Comparison of ENCODE assay signal across 8 cellular contexts in genomic region chr3:57078366-57079220, GRCh38. TPM values are rescaled to one million over a fixed set of nuclear protein-coding genes. Genes with fewer than 3 reads are reported as not detected.
A peak's percentile ranks its signal among the peaks of the same experiment; 100 is the strongest.
DNase-seq lines count a peak whose midpoint lies in the region; ATAC-seq, FAIRE-seq and TF ChIP-seq lines count a peak whose summit lies in the region.

No MANE protein-coding gene starts in this region.

- H3K9ac ChIP-seq in iPS-20b (ENCODE audit: low read depth, low read length), result peak overlapping the region; percentile 79; the same call in 1 of the 2 replicates

- H3K27me3 ChIP-seq in BJ (ENCODE audit: control insufficient read depth, insufficient read depth, low read length), result peaks cover 10% of the 10 kb centered on the region
- peaks cover 0 to 4% of the 10 kb centered on the region in 2 donors for H3K27me3 ChIP-seq in Peyer's patch
- H3K27me3 ChIP-seq in iPS-20b (ENCODE audit: insufficient read depth, low read length), result peaks cover 49% of the 10 kb centered on the region
- no peaks in the 10 kb centered on the region for H3K27me3 ChIP-seq in sigmoid colon

- no peak for TF ChIP-seq POLR2A in Peyer's patch (IDR thresholded peaks at IDR 0.05)
- no peak for TF ChIP-seq POLR2A in sigmoid colon (IDR thresholded peaks at IDR 0.05)

- no peaks in the 10 kb centered on the region for H3K36me3 Mint-ChIP-seq in MCF 10A (ENCODE audit: insufficient read depth, unreplicated experiment)

- DNase-seq in BJ (ENCODE audit: low read depth) (no peak), GM19239 (ENCODE audit: insufficient read length, low spot score) (peak; percentile 34), Peyer's patch (peak; percentile 43 to 68 (median 62)), MCF 10A (ENCODE audit: unreplicated experiment) (peak; percentile 33), sigmoid colon (peak; percentile 88), NCI-H524 treated with DMSO at 0.1 percent for 48 hours (lab: John Stamatoyannopoulos, UW) (no peak)

- peak overlapping the region; percentile 67 for H3K4me3 ChIP-seq in BJ (ENCODE audit: low read depth, low read length)
- peak overlapping the region; percentile 54 to 98 (median 66) for H3K4me3 ChIP-seq in Peyer's patch
- H3K4me3 ChIP-seq in iPS-20b (ENCODE audit: low read length), result peak overlapping the region; percentile 86
- peak overlapping the region; percentile 65 to 99 (median 88) for H3K4me3 ChIP-seq in sigmoid colon

- no peak for TF ChIP-seq EP300 in sigmoid colon (IDR thresholded peaks at IDR 0.05)

- H3K4me3 Mint-ChIP-seq in MCF 10A (ENCODE audit: unreplicated experiment), result peak overlapping the region; percentile 73

- H3K36me3 ChIP-seq in BJ (ENCODE audit: control insufficient read depth, insufficient read depth, low read length), result no peaks in the 10 kb centered on the region
- H3K36me3 ChIP-seq in Peyer's patch, result no peaks in the 10 kb centered on the region
- no peaks in the 10 kb centered on the region for H3K36me3 ChIP-seq in iPS-20b (ENCODE audit: insufficient read depth, low read depth, low read length)
- H3K36me3 ChIP-seq in sigmoid colon, result no peaks in the 10 kb centered on the region

- H3K27ac ChIP-seq in Peyer's patch (peak overlapping the region in 3 of 4 donors; percentile 21 to 65 (median 49)), iPS-20b (ENCODE audit: low read length) (no peak overlapping the region), sigmoid colon (peak overlapping the region; percentile 74 to 93 (median 83))

- H3K27ac Mint-ChIP-seq in MCF 10A (ENCODE audit: low read depth, unreplicated experiment), result no peak overlapping the region

- POLR2A ChIA-PET in BJ (lab: Charles Lee) (no interaction called here), MCF 10A (lab: Yijun Ruan, JAX) (interaction anchor here (0.6 to 3.3 kb wide), 7 partner anchors 10 to 396 kb away, joined by 3 to 28 read pairs (median 3); partner anchors contain the start of gene TASOR)

- H3K9me3 ChIP-seq in Peyer's patch (no peaks in the 10 kb centered on the region), iPS-20b (ENCODE audit: insufficient read depth, low read depth, low read length) (no peaks in the 10 kb centered on the region), sigmoid colon (no peaks in the 10 kb centered on the region)

- WGBS in sigmoid colon, 2 donors, result 0% methylated on average over 71 of the region's 71 CpGs

- CTCF ChIA-PET in BJ (lab: Yijun Ruan, JAX), result interaction anchor here (0.8 to 1.4 kb wide), 7 partner anchors 9 to 82 kb away, joined by 3 to 7 read pairs (median 3); no protein-coding TSS in a partner anchor
- CTCF ChIA-PET in MCF 10A (lab: Yijun Ruan, JAX), result interaction anchor here (0.7 to 2.6 kb wide), 7 partner anchors 21 to 97 kb away, joined by 3 to 14 read pairs (median 3); no protein-coding TSS in a partner anchor

- peak; percentile 20; the same call in 1 of the 2 replicates for TF ChIP-seq CTCF in BJ (IDR thresholded peaks at IDR 0.05; ENCODE audit: insufficient read depth, low read depth, low read length)
- peak in 1 of 6 experiments; percentile 5 for TF ChIP-seq CTCF in Peyer's patch (IDR thresholded peaks at IDR 0.05)
- TF ChIP-seq CTCF in MCF 10A (IDR thresholded peaks at IDR 0.05; ENCODE audit: unreplicated experiment), result no peak
- no peak for TF ChIP-seq CTCF in sigmoid colon (IDR thresholded peaks at IDR 0.05)

- H3K4me1 Mint-ChIP-seq in MCF 10A (ENCODE audit: insufficient read depth, unreplicated experiment), result peaks cover 5% of the 10 kb centered on the region

- no peaks in the 10 kb centered on the region for H3K9me3 Mint-ChIP-seq in MCF 10A (ENCODE audit: unreplicated experiment)

- ATAC-seq in GM21390 (IDR thresholded peaks at IDR 0.05; ENCODE audit: unreplicated experiment), result no peak

- intact Hi-C loops in MCF 10A (cut with micrococcal nuclease), result loop anchor here (2.0 to 10.0 kb wide), 2 partner anchors 84 to 374 kb away; no protein-coding TSS in a partner anchor
- intact Hi-C loops in sigmoid colon (cut with DNase I), result loop anchor here (2.0 kb wide), 2 partner anchors 70 to 84 kb away; no protein-coding TSS in a partner anchor

- H3K27me3 Mint-ChIP-seq in MCF 10A (ENCODE audit: insufficient read depth, unreplicated experiment), result no peaks in the 10 kb centered on the region

- BruUV-seq in MCF 10A (replicated peaks; lab: Mats Ljungman, UMichigan), result TSS peak; percentile 29

- no peak for FAIRE-seq in GM19239 (lab: Jason Lieb, UNC)

- H3K4me1 ChIP-seq in Peyer's patch (peaks cover 0 to 13% (median 4%) of the 10 kb centered on the region in 4 donors), iPS-20b (ENCODE audit: insufficient read depth, low read length) (no peaks in the 10 kb centered on the region; the same call in 1 of the 2 replicates), sigmoid colon (peaks cover 0 to 23% (median 14%) of the 10 kb centered on the region in 4 donors)

RNA-seq across cellular contexts. Expression of gene SPATA12, which starts 18.1 kb away (rescaled TPM):
- polyA plus RNA-seq in BJ (2011; rRNA removed), result not detected in 2 replicates
- not detected in 2 replicates for polyA minus RNA-seq in BJ (2011; rRNA and poly(A)+ RNA removed)
- total RNA-seq in Peyer's patch, result not detected
- 0.12 TPM in 1 of 2 replicates, not detected in the other for total RNA-seq in MCF 10A (2022)
- not detected for total RNA-seq in sigmoid colon
- under 1 TPM in 1 of 3 donors, not detected in 2; 0.26 TPM for polyA plus RNA-seq in sigmoid colon

Comparison
In these comparisons a context has a peak if more than half of its experiments do, and no peak if none do; other contexts are left out.
1. DNase-seq: peak in GM19239 (single experiment), Peyer's patch (3 of 3), MCF 10A (single experiment) and sigmoid colon (single experiment); none in BJ (single experiment) and NCI-H524 treated with DMSO at 0.1 percent for 48 hours (single experiment).
2. Peak in every context shown above with its lines, with median percentiles within 50 percentile points of each other: H3K4me3 ChIP-seq.